ENCODE assay signal across 19 cellular contexts in the genomic region with DNA sequence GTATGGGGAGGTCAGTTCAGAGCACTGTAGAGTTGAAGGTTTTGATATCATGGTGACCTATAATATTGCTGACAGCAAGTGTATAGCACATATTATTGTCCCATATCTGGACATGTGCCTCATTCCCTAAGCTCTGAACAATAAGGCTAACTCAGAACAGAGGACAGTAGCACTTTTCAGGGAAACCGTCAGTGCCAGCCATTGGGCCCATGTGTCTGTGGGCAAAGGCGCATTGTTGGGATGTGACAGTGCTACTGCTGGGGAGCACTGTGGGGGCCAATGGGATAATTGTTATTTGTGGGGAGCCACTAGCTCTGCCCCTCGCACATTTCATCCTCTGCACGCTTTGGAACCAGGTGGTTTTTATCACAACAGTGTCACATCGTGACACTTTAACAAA.
DNase-seq lines count a peak whose midpoint lies in the region; ATAC-seq, FAIRE-seq and TF ChIP-seq lines count a peak whose summit lies in the region.
"Had no signal": no experiment of that assay in that cellular context is flagged by ENCODE, and none has a peak within 500 bp of the region (broad histone marks: within the 10 kb centered on the region; RNA-seq: fewer than 3 reads in every experiment).

No MANE protein-coding gene starts in this region.

- no peak overlapping the region for H3K14ac ChIP-seq in trophoblast cell (ENCODE audit: low read length)

- peak overlapping the region; percentile 71 for H3K23ac ChIP-seq in trophoblast cell (ENCODE audit: low read length)

- DNase-seq in C1 segment of cervical spinal cord (lab: John Stamatoyannopoulos, UW) = peak in 12 of 14 donors; percentile 8 to 77 (median 58)
- no peak for DNase-seq in bronchial epithelial cell (ENCODE audit: low read depth)
- peak; percentile 83 for DNase-seq in inferior parietal cortex (ENCODE audit: extremely low spot score)
- no peak for DNase-seq in trophoblast cell
- DNase-seq in activated CD4-positive, alpha-beta T cell treated with anti-CD3 and anti-CD28 coated beads, Interleukin-2, amount 50 U/mL, for 48 hours = no peak
- no peak for DNase-seq in HT-29 (ENCODE audit: low spot score)
- no peak for DNase-seq in NCI-H82 treated with DMSO at 0.1 percent for 48 hours (lab: John Stamatoyannopoulos, UW; ENCODE audit: unreplicated experiment)
- DNase-seq: DMS 273 treated with DMSO at 0.1 percent for 48 hours, GDM1, NCI-H1105 treated with DMSO at 0.1 percent for 48 hours, NCI-H187, NCI-H748 treated with DMSO at 0.1 percent for 48 hours, PC-9 had no signal

- WGBS in trophoblast cell (ENCODE audit: extremely low coverage, insufficient coverage, insufficient read length) = no CpG with 5 or more reads among the region's 5 CpGs

- H2BK5ac ChIP-seq in trophoblast cell (ENCODE audit: low read depth, low read length, poor library complexity) = no peak overlapping the region

- H2AK5ac ChIP-seq in trophoblast cell (ENCODE audit: low read length) = no peak overlapping the region

- no peak overlapping the region for H3K18ac ChIP-seq in trophoblast cell (ENCODE audit: low read length)

- no peak for ATAC-seq in HG02642 (IDR thresholded peaks at IDR 0.05; ENCODE audit: poor library complexity, unreplicated experiment)
- ATAC-seq: GM12878, GM23338 had no signal

- H3K36me3 ChIP-seq in bronchial epithelial cell (ENCODE audit: control insufficient read depth, insufficient read depth, low read length) (no peaks in the 10 kb centered on the region), trophoblast cell (ENCODE audit: control insufficient read depth in 1 of 2, insufficient read depth in 2 of 2, low read length in 2 of 2) (no peaks in the 10 kb centered on the region)

- no peak overlapping the region for H4K91ac ChIP-seq in trophoblast cell (ENCODE audit: low read depth, low read length)

- H3K4me2 ChIP-seq in trophoblast cell (ENCODE audit: low read length) = no peak overlapping the region
- H3K4me2 ChIP-seq: GM23338, PC-9 had no signal

- H2BK120ac ChIP-seq in trophoblast cell (ENCODE audit: insufficient read depth, low read length, poor library complexity) = no peak overlapping the region

- no peaks in the 10 kb centered on the region for H3K79me1 ChIP-seq in trophoblast cell (ENCODE audit: low read length)

- no peak for TF ChIP-seq CTCF in bronchial epithelial cell (IDR thresholded peaks at IDR 0.05; ENCODE audit: insufficient read depth, low read length, severe bottlenecking)

- peaks cover 2% of the 10 kb centered on the region in 2 experiments for H3K4me1 ChIP-seq in trophoblast cell (ENCODE audit: control insufficient read depth in 1 of 2, insufficient read depth in 2 of 2, low read length in 2 of 2)

- no peaks in the 10 kb centered on the region for H3K9me3 ChIP-seq in trophoblast cell (ENCODE audit: insufficient read depth, low read depth, low read length)

- no peak overlapping the region for H3K4ac ChIP-seq in trophoblast cell (ENCODE audit: low read depth, low read length)

- H3K27me3 ChIP-seq in bronchial epithelial cell (ENCODE audit: control insufficient read depth, insufficient read depth, low read length) (no peaks in the 10 kb centered on the region), trophoblast cell (ENCODE audit: insufficient read depth, low read length) (no peaks in the 10 kb centered on the region)

- no peak overlapping the region for H3K4me3 ChIP-seq in bronchial epithelial cell (ENCODE audit: low read depth, low read length)
- no peak overlapping the region for H3K4me3 ChIP-seq in trophoblast cell (ENCODE audit: low read depth, low read length)
- H3K4me3 ChIP-seq: GM12878, GM23338, PC-9 had no signal

- H3K79me2 ChIP-seq in trophoblast cell (ENCODE audit: control insufficient read depth, insufficient read depth, low read length, poor library complexity) = no peaks in the 10 kb centered on the region

- H3K9ac ChIP-seq in trophoblast cell (ENCODE audit: low read length) = no peak overlapping the region

- no peak overlapping the region for H4K8ac ChIP-seq in trophoblast cell (ENCODE audit: low read depth, low read length)

- no peak overlapping the region for H4K12ac ChIP-seq in trophoblast cell (ENCODE audit: low read depth, low read length)

- H2BK12ac ChIP-seq in trophoblast cell (ENCODE audit: low read length) = no peak overlapping the region

- FAIRE-seq in bronchial epithelial cell (lab: Jason Lieb, UNC) = peak; percentile 75
- FAIRE-seq: A204.1, GM12878, GM18507 had no signal

- H2AFZ ChIP-seq in trophoblast cell (ENCODE audit: insufficient read depth, low read length, poor library complexity) = no peak overlapping the region
- H2AFZ ChIP-seq: GM23338, PC-9 had no signal

- no peak overlapping the region for H3K27ac ChIP-seq in trophoblast cell (ENCODE audit: low read depth, low read length)
- H3K27ac ChIP-seq: C4-2B, PC-9 had no signal

Comparison
In these comparisons a context has a peak if more than half of its experiments do, and no peak if none do; other contexts are left out.
1. DNase-seq: peak in C1 segment of cervical spinal cord (12 of 14) and inferior parietal cortex (single experiment); none in bronchial epithelial cell (single experiment), trophoblast cell (0 of 2), activated CD4-positive, alpha-beta T cell treated with anti-CD3 and anti-CD28 coated beads, Interleukin-2, amount 50 U/mL, for 48 hours (0 of 2), HT-29 (single experiment) and NCI-H82 treated with DMSO at 0.1 percent for 48 hours (single experiment).